Comparison of ENCODE assay signal across 16 cellular contexts in the genomic region with DNA sequence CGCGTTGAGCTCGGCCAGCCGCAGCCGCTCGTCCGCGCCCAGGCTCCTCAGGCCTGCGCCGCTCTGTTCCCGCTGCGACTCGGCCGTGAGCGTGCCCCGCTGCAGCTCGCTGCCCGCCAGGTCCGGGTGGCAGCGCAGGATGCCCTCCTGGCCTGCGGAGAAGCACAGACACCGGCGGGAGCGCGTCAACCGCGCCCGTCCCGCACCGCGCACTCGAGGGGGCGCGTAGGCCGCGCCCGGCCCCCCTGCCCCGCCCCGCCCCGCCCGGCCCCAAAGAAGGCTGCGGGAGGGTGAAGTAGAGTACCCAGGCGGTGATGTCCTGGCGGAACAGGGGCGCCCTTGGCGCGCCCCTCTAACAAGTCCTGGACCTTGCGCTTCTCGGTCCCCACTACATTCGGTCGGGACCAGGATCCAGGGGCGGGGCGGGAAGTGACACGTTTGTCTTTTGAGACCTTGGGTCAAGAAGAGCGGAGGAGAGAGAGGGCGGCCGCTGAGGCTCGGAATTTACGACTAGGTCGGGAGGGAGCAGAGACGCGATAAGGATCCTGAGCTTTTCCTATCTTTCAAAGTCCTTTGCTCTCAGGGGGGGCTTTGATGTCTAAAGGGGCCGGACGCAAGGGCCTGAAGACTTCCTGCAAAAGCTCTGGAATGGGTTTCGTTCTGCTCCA. TPM values are rescaled to one million over a fixed set of nuclear protein-coding genes. Genes with fewer than 3 reads are reported as not detected.
DNase-seq lines count a peak whose midpoint lies in the region; ATAC-seq and TF ChIP-seq lines count a peak whose summit lies in the region.
"Had no signal": no experiment of that assay in that cellular context is flagged by ENCODE, and none has a peak within 500 bp of the region (broad histone marks: within the 10 kb centered on the region; RNA-seq: fewer than 3 reads in every experiment).

No MANE protein-coding gene starts in this region.

- H3K9me3 ChIP-seq in Panc1 (ENCODE audit: control insufficient read depth, insufficient read depth, low read depth, low read length) (no peaks in the 10 kb centered on the region), iPS-15b (ENCODE audit: control insufficient read depth, insufficient read depth, low read length) (no peaks in the 10 kb centered on the region), psoas muscle (no peaks in the 10 kb centered on the region)

- H3K4me3 ChIP-seq in Panc1 (ENCODE audit: low read depth in 2 of 2, low read length in 2 of 2) (peak overlapping the region; percentile 8 to 25; a peak in 1 of 4 replicates), iPS-15b (ENCODE audit: low read depth, low read length) (peak overlapping the region; percentile 22), psoas muscle (peak overlapping the region; percentile 38)

- no peak overlapping the region for H3K27ac ChIP-seq in Panc1 (ENCODE audit: low read length)
- no peak overlapping the region for H3K27ac ChIP-seq in psoas muscle

- peak; percentile 72; the same call in 1 of the 2 replicates for ATAC-seq in Panc1
- ATAC-seq in psoas muscle, result no peak
- no peak for ATAC-seq in HG03571 (IDR thresholded peaks at IDR 0.05; ENCODE audit: unreplicated experiment)
- no peak for ATAC-seq in GM18867 (IDR thresholded peaks at IDR 0.05; ENCODE audit: unreplicated experiment)
- ATAC-seq: PC-3 had no signal

- H3K36me3 ChIP-seq in Panc1 (ENCODE audit: control insufficient read depth, insufficient read depth, low read length), result no peaks in the 10 kb centered on the region
- H3K36me3 ChIP-seq in iPS-15b (ENCODE audit: control insufficient read depth, insufficient read depth, low read length), result no peaks in the 10 kb centered on the region
- H3K36me3 ChIP-seq in psoas muscle (ENCODE audit: insufficient read depth in 1 of 2, low read depth in 1 of 2), result no peaks in the 10 kb centered on the region

- DNase-seq in GM20000 (ENCODE audit: low spot score) (peak; percentile 38), Panc1 (ENCODE audit: low read depth, low spot score) (no peak), psoas muscle (no peak), NCI-H1694 treated with DMSO at 0.1 percent for 48 hours (lab: John Stamatoyannopoulos, UW) (no peak)
- DNase-seq: CD8-positive, alpha-beta memory T cell; effector CD4-positive, alpha-beta T cell; IMR-90; NCI-H1105 treated with DMSO at 0.1 percent for 48 hours; NCI-H510A; PC-3; right cardiac atrium; stimulated activated CD4-positive, alpha-beta T cell treated with anti-CD3 and anti-CD28 coated beads, Interleukin-4, amount 100 ng/mL, for 4 hours had no signal

- intact Hi-C loops in Panc1 (cut with micrococcal nuclease; ENCODE audit: unreplicated experiment) (no loop called here), psoas muscle (cut with DNase I) (no loop called here)

- POLR2A ChIA-PET in Panc1 (lab: Charles Lee), result interaction anchor here (0.6 kb wide), 1 partner anchor 816 kb away, joined by 3 read pairs; no protein-coding TSS in a partner anchor

- in situ Hi-C loops in Panc1 (cut with HindIII; ENCODE audit: low pct_unique_long_range_greater_than_20kb, low sequenced_read_pairs), result no loop called here

- TF ChIP-seq CTCF in GM20000 (IDR thresholded peaks at IDR 0.05; ENCODE audit: extremely low read depth, missing control alignments) (no peak), Panc1 (IDR thresholded peaks at IDR 0.05) (no peak), psoas muscle (IDR thresholded peaks at IDR 0.05) (no peak)

- CTCF ChIA-PET in Panc1 (lab: Charles Lee), result no interaction called here

- H3K27me3 ChIP-seq in Panc1 (ENCODE audit: control insufficient read depth, insufficient read depth, low read length) (no peaks in the 10 kb centered on the region), iPS-15b (ENCODE audit: control insufficient read depth, insufficient read depth, low read length) (peaks cover 100% of the 10 kb centered on the region), psoas muscle (ENCODE audit: insufficient read depth in 3 of 3, low read length in 2 of 3) (peaks cover 5 to 95% (median 46%) of the 10 kb centered on the region in 3 donors)

- 1% methylated on average over 31 to 65 of the region's 65 CpGs for WGBS in psoas muscle, 3 donors

- BruUV-seq in Panc1 (replicated peaks; lab: Mats Ljungman, UMichigan), result no TSS peak

- H3K9ac ChIP-seq in iPS-15b (ENCODE audit: low read depth, low read length), result no peak overlapping the region

- H3K4me1 ChIP-seq in Panc1 (ENCODE audit: control insufficient read depth, insufficient read depth, low read length) (no peaks in the 10 kb centered on the region), iPS-15b (ENCODE audit: control insufficient read depth, insufficient read depth, low read length) (no peaks in the 10 kb centered on the region), psoas muscle (no peaks in the 10 kb centered on the region)

RNA-seq across cellular contexts. Expression of a gene that starts 9.3 kb away (rescaled TPM):
- total RNA-seq in Panc1 (2021; ENCODE audit: unreplicated experiment) (5.1 TPM), psoas muscle (not detected)
- polyA plus RNA-seq in Panc1 (2012; ENCODE audit: insufficient read length), result 4.9 TPM
- polyA plus RNA-seq in psoas muscle, result under 1 TPM in 1 of 3 donors, not detected in 2; 0.03 TPM
- total RNA-seq: CD8-positive, alpha-beta memory T cell; IMR-90; mononuclear cell; right cardiac atrium had no signal
- polyA plus RNA-seq: CD8-positive, alpha-beta memory T cell; IMR-90; right cardiac atrium had no signal

RNA-seq across cellular contexts. Expression of a gene that starts 10.1 kb away (rescaled TPM):
- total RNA-seq in Panc1 (2021; ENCODE audit: unreplicated experiment) (not detected), psoas muscle (not detected)
- polyA plus RNA-seq in Panc1 (2012; ENCODE audit: insufficient read length), result not detected
- not detected for polyA plus RNA-seq in psoas muscle
- total RNA-seq: CD8-positive, alpha-beta memory T cell; IMR-90; mononuclear cell; PC-3; right cardiac atrium had no signal
- polyA plus RNA-seq: CD8-positive, alpha-beta memory T cell; IMR-90; right cardiac atrium had no signal

RNA-seq across cellular contexts. Expression of a gene that starts 58.6 kb away (rescaled TPM):
- total RNA-seq in Panc1 (2021; ENCODE audit: unreplicated experiment) (3.4 TPM), psoas muscle (not detected)
- polyA plus RNA-seq in Panc1 (2012; ENCODE audit: insufficient read length), result 2.9 TPM
- not detected for polyA plus RNA-seq in psoas muscle
- total RNA-seq: CD8-positive, alpha-beta memory T cell; IMR-90; mononuclear cell; PC-3; right cardiac atrium had no signal
- polyA plus RNA-seq: CD8-positive, alpha-beta memory T cell; IMR-90; right cardiac atrium had no signal
